In genomic region chr9:116873441-116873840, GRCh38 we compare ENCODE assay signal across 34 cellular contexts.
"Had no signal": no experiment of that assay in that cellular context is flagged by ENCODE, and none has a peak within 500 bp of the region (broad histone marks: within the 10 kb centered on the region; RNA-seq: fewer than 3 reads in every experiment).

No MANE protein-coding gene starts in this region.

- H3K27ac Mint-ChIP-seq: activated B cell treated with CpG ODN at 0.5 μM for 24 hours; activated CD8-positive, alpha-beta T cell treated with anti-CD3 and anti-CD28 coated beads for 36 hours; activated naive CD8-positive, alpha-beta T cell; activated T-helper 1 cell treated with anti-CD3 and anti-CD28 coated beads, Interleukin-12 subunit alpha, Interleukin-12 subunit beta, Interleukin-2, Interleukin-4 antibody, amounts not matched to agents 30 ng/mL and 10 ng/mL and 1 ng/mL, durations not matched to agents 14 hours and 24 hours and 36 hours; effector memory CD8-positive, alpha-beta T cell; T-helper 17 cell; T-helper 2 cell treated with Interferon-gamma antibody and Interleukin-4, amounts not matched to agents 5 μg/mL and 100 μg/mL, for 36 hours had no signal

- H3K36me3 Mint-ChIP-seq: activated naive CD8-positive, alpha-beta T cell had no signal

- H3K36me3 ChIP-seq: brain microvascular endothelial cell, esophagus muscularis mucosa, gastrocnemius medialis, heart left ventricle, WERI-Rb-1 had no signal

- H3K27ac ChIP-seq: brain microvascular endothelial cell, esophagus muscularis mucosa, foreskin keratinocyte, gastrocnemius medialis, heart left ventricle, WERI-Rb-1 had no signal

- H3K4me1 Mint-ChIP-seq: activated B cell treated with CpG ODN at 0.5 μM for 24 hours, T-helper 17 cell had no signal

- ATAC-seq: activated CD4-positive, CD25-positive, alpha-beta regulatory T cell treated with anti-CD3 and anti-CD28 coated beads, Interleukin-2, amount 50 U/mL, for 24 hours; activated CD8-positive, alpha-beta T cell treated with anti-CD3 and anti-CD28 coated beads for 36 hours; effector memory CD8-positive, alpha-beta T cell; foreskin keratinocyte; gastrocnemius medialis; heart left ventricle; T-helper 17 cell had no signal

- H3K27me3 ChIP-seq: brain microvascular endothelial cell, esophagus muscularis mucosa, foreskin keratinocyte, gastrocnemius medialis had no signal

- FAIRE-seq: astrocyte, colon had no signal

- H3K4me3 Mint-ChIP-seq: activated B cell treated with CpG ODN at 0.5 μM for 24 hours; activated CD8-positive, alpha-beta T cell treated with anti-CD3 and anti-CD28 coated beads for 36 hours; activated naive CD8-positive, alpha-beta T cell; activated T-helper 1 cell treated with anti-CD3 and anti-CD28 coated beads, Interleukin-12 subunit alpha, Interleukin-12 subunit beta, Interleukin-2, Interleukin-4 antibody, amounts not matched to agents 30 ng/mL and 10 ng/mL and 1 ng/mL, durations not matched to agents 14 hours and 24 hours and 36 hours; effector memory CD8-positive, alpha-beta T cell; T-helper 17 cell; T-helper 2 cell treated with Interferon-gamma antibody and Interleukin-4, amounts not matched to agents 5 μg/mL and 100 μg/mL, for 36 hours had no signal

- H3K27me3 Mint-ChIP-seq: activated CD8-positive, alpha-beta T cell treated with anti-CD3 and anti-CD28 coated beads for 36 hours; effector memory CD8-positive, alpha-beta T cell; T-helper 17 cell had no signal

- H3K4me1 ChIP-seq: esophagus muscularis mucosa, gastrocnemius medialis, heart left ventricle had no signal

- DNase-seq: activated B cell treated with CpG ODN at 0.5 μM for 24 hours; activated CD4-positive, alpha-beta T cell treated with anti-CD3 and anti-CD28 coated beads for 48 hours; activated CD4-positive, alpha-beta T cell treated with anti-CD3 and anti-CD28 coated beads, Interleukin-2, amount 50 U/mL, for 1 hour; activated CD4-positive, alpha-beta T cell treated with anti-CD3 and anti-CD28 coated beads, Interleukin-2, amount 50 U/mL, for 48 hours; activated CD8-positive, alpha-beta memory T cell treated with anti-CD3 and anti-CD28 coated beads for 24 hours; activated CD8-positive, alpha-beta T cell treated with anti-CD3 and anti-CD28 coated beads for 36 hours; activated gamma-delta T cell; activated naive CD4-positive, alpha-beta T cell; activated naive CD4-positive, alpha-beta T cell treated with anti-CD3 and anti-CD28 coated beads, Interleukin-2, amount 50 U/mL, for 16 hours; activated T-cell treated with anti-CD3 and anti-CD28 coated beads, Interleukin-2, amount 50 U/mL, for 1 hour; activated T-cell treated with anti-CD3 and anti-CD28 coated beads, Interleukin-2, amount 50 U/mL, for 48 hours; amniotic stem cell; anterior cingulate cortex; brain microvascular endothelial cell; caudate nucleus; cortex of kidney; dermis blood vessel endothelial cell; effector CD4-positive, alpha-beta T cell; effector memory CD8-positive, alpha-beta T cell; erythroblast; foreskin keratinocyte; gastrocnemius medialis; glutamatergic neuron; heart left ventricle; T-helper 17 cell; T1000; WERI-Rb-1 had no signal

- H3K4me3 ChIP-seq: esophagus muscularis mucosa, gastrocnemius medialis, heart left ventricle had no signal
